Comparison of ENCODE assay signal across 12 cellular contexts in the genomic region with DNA sequence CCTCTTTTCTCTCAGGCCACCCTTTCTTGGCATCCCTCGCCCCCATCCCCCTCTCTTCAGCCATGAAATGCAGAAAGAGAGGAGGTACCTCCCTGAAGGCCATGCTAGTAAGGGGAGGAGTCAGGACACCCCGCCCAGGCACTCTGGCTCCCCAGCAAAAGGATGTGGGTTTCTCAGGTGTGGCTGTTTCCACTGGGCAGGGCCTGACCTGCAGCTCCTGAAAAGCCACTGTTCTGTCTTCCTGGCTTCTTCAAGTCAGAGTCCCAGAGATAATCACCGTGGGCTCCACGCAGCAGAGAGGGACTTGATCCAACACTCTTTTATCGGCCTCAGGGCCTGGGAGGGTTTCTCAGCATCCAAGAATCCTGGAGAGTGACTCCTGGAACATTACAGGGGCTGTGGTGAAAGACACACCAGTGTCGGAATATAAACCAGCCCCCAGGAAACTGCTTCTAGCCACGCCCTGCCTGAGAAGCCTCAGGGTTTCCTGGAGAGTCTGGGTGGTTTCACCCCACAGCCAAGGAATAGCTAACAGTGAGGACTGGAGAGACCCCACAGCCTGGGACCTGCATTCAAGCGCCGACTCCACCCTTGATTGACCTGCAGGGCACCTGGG. TPM values are rescaled to one million over a fixed set of nuclear protein-coding genes. Genes with fewer than 3 reads are reported as not detected.
A peak's percentile ranks its signal among the peaks of the same experiment; 100 is the strongest.
DNase-seq lines count a peak whose midpoint lies in the region; ATAC-seq, FAIRE-seq and TF ChIP-seq lines count a peak whose summit lies in the region.
"Had no signal": no experiment of that assay in that cellular context is flagged by ENCODE, and none has a peak within 500 bp of the region (broad histone marks: within the 10 kb centered on the region; RNA-seq: fewer than 3 reads in every experiment).

No MANE protein-coding gene starts in this region.

- H3K4me3 ChIP-seq in effector memory CD4-positive, alpha-beta T cell (ENCODE audit: insufficient read depth, low read depth, low read length, poor library complexity, severe bottlenecking) = peak overlapping the region; percentile 37
- H3K4me3 ChIP-seq in esophagus muscularis mucosa (no peak overlapping the region), adrenal gland (no peak overlapping the region)
- H3K4me3 ChIP-seq: thyroid gland had no signal

- H3K27ac ChIP-seq in effector memory CD4-positive, alpha-beta T cell (ENCODE audit: insufficient read depth, low read length, poor library complexity, severe bottlenecking) = peak overlapping the region; percentile 40
- H3K27ac ChIP-seq in esophagus muscularis mucosa (replicated peaks in 1 of 4) = no peak overlapping the region
- no peak overlapping the region for H3K27ac ChIP-seq in adrenal gland
- H3K27ac ChIP-seq: parathyroid adenoma, thyroid gland had no signal

- H3K36me3 ChIP-seq in effector memory CD4-positive, alpha-beta T cell (ENCODE audit: control insufficient read depth, insufficient read depth, low read length) = no peaks in the 10 kb centered on the region
- H3K36me3 ChIP-seq in esophagus muscularis mucosa (no peaks in the 10 kb centered on the region), adrenal gland (replicated peaks in 1 of 2) (no peaks in the 10 kb centered on the region)
- H3K36me3 ChIP-seq: thyroid gland had no signal

- TF ChIP-seq CTCF in esophagus muscularis mucosa (IDR thresholded peaks at IDR 0.05) = no peak
- TF ChIP-seq CTCF in adrenal gland (IDR thresholded peaks at IDR 0.05) = no peak

- peaks cover 35% of the 10 kb centered on the region for H3K4me1 ChIP-seq in effector memory CD4-positive, alpha-beta T cell (ENCODE audit: control insufficient read depth, insufficient read depth, low read length, poor library complexity, severe bottlenecking)
- H3K4me1 ChIP-seq in esophagus muscularis mucosa = no peaks in the 10 kb centered on the region
- H3K4me1 ChIP-seq in adrenal gland (replicated peaks in 1 of 2) = peaks cover 0 to 7% of the 10 kb centered on the region in 2 donors
- H3K4me1 ChIP-seq: parathyroid adenoma had no signal

- 85% methylated on average over 8 of the region's 9 CpGs for WGBS in esophagus muscularis mucosa
- 84 to 92% (median 86%) methylated on average over 5 to 9 of the region's 9 CpGs for WGBS in adrenal gland, 4 donors

- H3K27me3 ChIP-seq in effector memory CD4-positive, alpha-beta T cell (replicated peaks; ENCODE audit: control insufficient read depth, insufficient read depth, low read length, poor library complexity, severe bottlenecking) = no peaks in the 10 kb centered on the region
- H3K27me3 ChIP-seq in esophagus muscularis mucosa (no peaks in the 10 kb centered on the region), adrenal gland (no peaks in the 10 kb centered on the region)
- H3K27me3 ChIP-seq: thyroid gland had no signal

- FAIRE-seq in HTR-8/SVneo (lab: Jason Lieb, UNC) = no peak

- no peaks in the 10 kb centered on the region for H3K9me3 ChIP-seq in effector memory CD4-positive, alpha-beta T cell (ENCODE audit: control insufficient read depth, low read length)
- no peaks in the 10 kb centered on the region for H3K9me3 ChIP-seq in esophagus muscularis mucosa
- H3K9me3 ChIP-seq in adrenal gland (replicated peaks in 1 of 3) = no peaks in the 10 kb centered on the region
- H3K9me3 ChIP-seq: thyroid gland had no signal

- DNase-seq in HTR-8/SVneo (ENCODE audit: insufficient read length, low spot score) (peak; percentile 29), esophagus muscularis mucosa (ENCODE audit: extremely low spot score) (no peak), MV-4-11 (lab: John Stamatoyannopoulos, UW) (no peak), adrenal gland (no peak)
- DNase-seq in activated CD4-positive, alpha-beta T cell treated with anti-CD3 and anti-CD28 coated beads, Interleukin-2, amount 50 U/mL, for 1 hour = peak; percentile 48
- DNase-seq in effector memory CD4-positive, alpha-beta T cell = peak; percentile 17 to 37 (median 21)
- peak; percentile 5 to 12 (median 9) for DNase-seq in stimulated activated CD4-positive, alpha-beta T cell treated with anti-CD3 and anti-CD28 coated beads, TNF-alpha, amount 100 ng/mL, for 1 hour (ENCODE audit: low read depth in 3 of 3, low spot score in 1 of 3)
- DNase-seq: DMS79 treated with DMSO at 0.1 percent for 48 hours, NCI-H187 treated with DMSO at 0.1 percent for 48 hours, thyroid gland had no signal

- no peak for TF ChIP-seq EP300 in esophagus muscularis mucosa (IDR thresholded peaks at IDR 0.05)

- TF ChIP-seq POLR2A in esophagus muscularis mucosa (IDR thresholded peaks at IDR 0.05; ENCODE audit: low read depth) (no peak), adrenal gland (IDR thresholded peaks at IDR 0.05) (no peak)

- ATAC-seq in HG02970 (IDR thresholded peaks at IDR 0.05; ENCODE audit: low FRiP score, unreplicated experiment) = no peak

- intact Hi-C loops in esophagus muscularis mucosa (cut with DNase I) = no loop called here
- intact Hi-C loops in adrenal gland (cut with DNase I) = no loop called here

RNA-seq across cellular contexts. Expression of gene TSPAN18, which starts 45.7 kb away (rescaled TPM):
- total RNA-seq in esophagus muscularis mucosa = 10 to 100 TPM; 27.7 to 70.1 (median 50.2) TPM
- 100 to 1,000 TPM in 4 of 8 donors, 10 to 100 TPM in 4; 37.4 to 168 (median 78.8) TPM for total RNA-seq in adrenal gland
- 100 to 1,000 TPM in 1 of 3 donors, 10 to 100 TPM in 2; 24.5 to 130 (median 33.3) TPM for polyA plus RNA-seq in adrenal gland

Comparison
In these comparisons a context has a peak if more than half of its experiments do, and no peak if none do; other contexts are left out.
1. DNase-seq: peak in HTR-8/SVneo (single experiment), activated CD4-positive, alpha-beta T cell treated with anti-CD3 and anti-CD28 coated beads, Interleukin-2, amount 50 U/mL, for 1 hour (single experiment), effector memory CD4-positive, alpha-beta T cell (3 of 3) and stimulated activated CD4-positive, alpha-beta T cell treated with anti-CD3 and anti-CD28 coated beads, TNF-alpha, amount 100 ng/mL, for 1 hour (3 of 3); none in esophagus muscularis mucosa (single experiment), MV-4-11 (single experiment) and adrenal gland (0 of 7).